ENCODE assay signal across 21 cellular contexts in genomic region chr3:13080026-13080425, GRCh38.
"Had no signal": no experiment of that assay in that cellular context is flagged by ENCODE, and none has a peak within 500 bp of the region (broad histone marks: within the 10 kb centered on the region; RNA-seq: fewer than 3 reads in every experiment).

No MANE protein-coding gene starts in this region.

- H3K4me3 Mint-ChIP-seq: activated CD4-positive, alpha-beta memory T cell treated with anti-CD3 and anti-CD28 coated beads, Interleukin-2, amount 10 ng/mL, durations not matched to agents 7 days and 5 days; activated CD4-positive, alpha-beta T cell treated with anti-CD3 and anti-CD28 coated beads, Interleukin-2, amount 10 ng/mL, durations not matched to agents 24 days and 14 days; activated naive CD4-positive, alpha-beta T cell treated with anti-CD3 and anti-CD28 coated beads, Interleukin-2, amount 50 U/mL, for 24 hours; activated T-helper 1 cell treated with anti-CD3 and anti-CD28 coated beads, Interleukin-12 subunit alpha, Interleukin-12 subunit beta, Interleukin-2, Interleukin-4 antibody, amounts not matched to agents 30 ng/mL and 10 ng/mL and 1 ng/mL, durations not matched to agents 14 hours and 24 hours and 36 hours; natural killer cell treated with Interleukin-12 subunit alpha and Interleukin-12 subunit beta and Interleukin-15 and Interleukin-18, amount 100 ng/mL, for 72 hours; stimulated activated naive CD8-positive, alpha-beta T cell treated with anti-CD3 and anti-CD28 coated beads, Interleukin-15, Interleukin-2, amounts not matched to agents 100 ng/mL and 50 ng/mL, for 24 hours; T-helper 2 cell treated with Interferon-gamma antibody and Interleukin-4, amounts not matched to agents 5 μg/mL and 100 μg/mL, for 36 hours had no signal

- H3K36me3 Mint-ChIP-seq: activated naive CD4-positive, alpha-beta T cell treated with anti-CD3 and anti-CD28 coated beads, Interleukin-2, amount 50 U/mL, for 24 hours; natural killer cell treated with Interleukin-12 subunit alpha and Interleukin-12 subunit beta and Interleukin-15 and Interleukin-18, amount 100 ng/mL, for 72 hours had no signal

- H3K9me3 Mint-ChIP-seq: activated CD4-positive, alpha-beta memory T cell treated with anti-CD3 and anti-CD28 coated beads, Interleukin-2, amount 10 ng/mL, durations not matched to agents 7 days and 5 days; activated CD4-positive, alpha-beta T cell treated with anti-CD3 and anti-CD28 coated beads, Interleukin-2, amount 10 ng/mL, durations not matched to agents 24 days and 14 days; activated naive CD4-positive, alpha-beta T cell treated with anti-CD3 and anti-CD28 coated beads, Interleukin-2, amount 50 U/mL, for 24 hours; activated T-helper 1 cell treated with anti-CD3 and anti-CD28 coated beads, Interleukin-12 subunit alpha, Interleukin-12 subunit beta, Interleukin-2, Interleukin-4 antibody, amounts not matched to agents 30 ng/mL and 10 ng/mL and 1 ng/mL, durations not matched to agents 14 hours and 24 hours and 36 hours; natural killer cell treated with Interleukin-12 subunit alpha and Interleukin-12 subunit beta and Interleukin-15 and Interleukin-18, amount 100 ng/mL, for 72 hours; stimulated activated naive CD8-positive, alpha-beta T cell treated with anti-CD3 and anti-CD28 coated beads, Interleukin-15, Interleukin-2, amounts not matched to agents 100 ng/mL and 50 ng/mL, for 24 hours; T-helper 2 cell treated with Interferon-gamma antibody and Interleukin-4, amounts not matched to agents 5 μg/mL and 100 μg/mL, for 36 hours had no signal

- H3K27ac Mint-ChIP-seq: activated CD4-positive, alpha-beta memory T cell treated with anti-CD3 and anti-CD28 coated beads, Interleukin-2, amount 10 ng/mL, durations not matched to agents 7 days and 5 days; activated CD4-positive, alpha-beta T cell treated with anti-CD3 and anti-CD28 coated beads, Interleukin-2, amount 10 ng/mL, durations not matched to agents 24 days and 14 days; activated naive CD4-positive, alpha-beta T cell treated with anti-CD3 and anti-CD28 coated beads, Interleukin-2, amount 50 U/mL, for 24 hours; activated T-helper 1 cell treated with anti-CD3 and anti-CD28 coated beads, Interleukin-12 subunit alpha, Interleukin-12 subunit beta, Interleukin-2, Interleukin-4 antibody, amounts not matched to agents 30 ng/mL and 10 ng/mL and 1 ng/mL, durations not matched to agents 14 hours and 24 hours and 36 hours; stimulated activated naive CD8-positive, alpha-beta T cell treated with anti-CD3 and anti-CD28 coated beads, Interleukin-15, Interleukin-2, amounts not matched to agents 100 ng/mL and 50 ng/mL, for 24 hours; T-helper 2 cell treated with Interferon-gamma antibody and Interleukin-4, amounts not matched to agents 5 μg/mL and 100 μg/mL, for 36 hours had no signal

- H3K4me3 ChIP-seq: ovary, prostate gland, thyroid gland had no signal

- H3K9me3 ChIP-seq: neutrophil, ovary, prostate gland, thyroid gland had no signal

- H3K27me3 ChIP-seq: ovary, thyroid gland had no signal

- H3K27me3 Mint-ChIP-seq: activated naive CD4-positive, alpha-beta T cell treated with anti-CD3 and anti-CD28 coated beads, Interleukin-2, amount 50 U/mL, for 24 hours; natural killer cell treated with Interleukin-12 subunit alpha and Interleukin-12 subunit beta and Interleukin-15 and Interleukin-18, amount 100 ng/mL, for 72 hours; stimulated activated naive CD8-positive, alpha-beta T cell treated with anti-CD3 and anti-CD28 coated beads, Interleukin-15, Interleukin-2, amounts not matched to agents 100 ng/mL and 50 ng/mL, for 24 hours had no signal

- H3K4me1 Mint-ChIP-seq: activated CD4-positive, alpha-beta T cell treated with anti-CD3 and anti-CD28 coated beads, Interleukin-2, amount 10 ng/mL, durations not matched to agents 24 days and 14 days had no signal

- H3K27ac ChIP-seq: neutrophil, ovary, prostate gland, thyroid gland had no signal

- H3K4me1 ChIP-seq: prostate gland had no signal

- DNase-seq: activated CD4-positive, alpha-beta memory T cell treated with anti-CD3 and anti-CD28 coated beads, Interleukin-2, amount 10 ng/mL, durations not matched to agents 7 days and 5 days; activated CD4-positive, alpha-beta T cell treated with anti-CD3 and anti-CD28 coated beads, Interleukin-2, amount 10 ng/mL, durations not matched to agents 24 days and 14 days; activated gamma-delta T cell treated with Interleukin-2 at 50 U/mL for 16 hours; effector CD4-positive, alpha-beta T cell; erythroblast; hippocampal formation; kidney glomerular epithelial cell; mammary epithelial cell; midbrain; ovary; stimulated activated CD4-positive, alpha-beta T cell treated with anti-CD3 and anti-CD28 coated beads, Interleukin-4, amount 100 ng/mL, for 24 hours; substantia nigra had no signal

- ATAC-seq: activated CD4-positive, CD25-positive, alpha-beta regulatory T cell treated with anti-CD3 and anti-CD28 coated beads, Interleukin-2, amount 50 U/mL, for 24 hours; natural killer cell treated with Interleukin-12 subunit alpha and Interleukin-12 subunit beta and Interleukin-15 and Interleukin-18, amount 100 ng/mL, for 72 hours had no signal

- H3K36me3 ChIP-seq: neutrophil, ovary, prostate gland, thyroid gland had no signal
